In genomic region chr14:54652188-54652889, GRCh38 we compare ENCODE assay signal across 8 cellular contexts.
A peak's percentile ranks its signal among the peaks of the same experiment; 100 is the strongest.
DNase-seq lines count a peak whose midpoint lies in the region; ATAC-seq and TF ChIP-seq lines count a peak whose summit lies in the region.

No MANE protein-coding gene starts in this region.

- TF ChIP-seq POLR2A in sigmoid colon (IDR thresholded peaks at IDR 0.05) = no peak

- H3K4me3 ChIP-seq in ascending aorta (peak overlapping the region; percentile 43 to 51), right atrium auricular region (peak overlapping the region; percentile 15), sigmoid colon (peak overlapping the region; percentile 7 to 32 (median 18))

- TF ChIP-seq CTCF in ascending aorta (IDR thresholded peaks at IDR 0.05) (no peak), right atrium auricular region (IDR thresholded peaks at IDR 0.05) (no peak), sigmoid colon (IDR thresholded peaks at IDR 0.05) (no peak)

- H3K4me1 ChIP-seq in ascending aorta (peaks cover 0 to 57% of the 10 kb centered on the region in 2 donors), right atrium auricular region (peaks cover 0 to 72% of the 10 kb centered on the region in 2 donors), sigmoid colon (peaks cover 0 to 67% (median 60%) of the 10 kb centered on the region in 4 donors)

- intact Hi-C loops in ascending aorta (cut with DNase I) (loop anchor here (2.0 to 5.0 kb wide), 5 partner anchors 18 to 122 kb away; partner anchors contain the start of gene SAMD4A), sigmoid colon (cut with DNase I) (loop anchor here (1.0 to 2.0 kb wide), 2 partner anchors 14 to 86 kb away; no protein-coding TSS in a partner anchor)

- DNase-seq in H4 (ENCODE audit: low spot score) (peak; percentile 99), ascending aorta (ENCODE audit: low spot score in 2 of 2) (peak; percentile 73 to 96), right atrium auricular region (ENCODE audit: low spot score) (peak; percentile 94), sigmoid colon (peak; percentile 97), NCI-H2081 (lab: John Stamatoyannopoulos, UW) (no peak), NCI-H1092 treated with DMSO at 0.1 percent for 48 hours (lab: John Stamatoyannopoulos, UW) (no peak)

- H3K27ac ChIP-seq in ascending aorta = peak overlapping the region; percentile 86 to 90
- H3K27ac ChIP-seq in right atrium auricular region = peak overlapping the region; percentile 89
- H3K27ac ChIP-seq in sigmoid colon = peak overlapping the region; percentile 83 to 96 (median 86)

- H3K9me3 ChIP-seq in ascending aorta (no peaks in the 10 kb centered on the region), right atrium auricular region (no peaks in the 10 kb centered on the region), sigmoid colon (no peaks in the 10 kb centered on the region)

- ATAC-seq in HG03095 (IDR thresholded peaks at IDR 0.05; ENCODE audit: unreplicated experiment) = no peak
- ATAC-seq in GM19455 (IDR thresholded peaks at IDR 0.05; ENCODE audit: unreplicated experiment) = no peak

- H3K27me3 ChIP-seq in ascending aorta (no peaks in the 10 kb centered on the region), right atrium auricular region (no peaks in the 10 kb centered on the region), sigmoid colon (no peaks in the 10 kb centered on the region)

- 70 to 77% methylated on average over 11 of the region's 11 CpGs for WGBS in sigmoid colon, 2 donors

- peak in 3 of 4 donors; percentile 18 to 64 (median 63) for TF ChIP-seq EP300 in sigmoid colon (IDR thresholded peaks at IDR 0.05)

- H3K36me3 ChIP-seq in ascending aorta = no peaks in the 10 kb centered on the region
- H3K36me3 ChIP-seq in right atrium auricular region = no peaks in the 10 kb centered on the region
- no peaks in the 10 kb centered on the region for H3K36me3 ChIP-seq in sigmoid colon

Comparison
In these comparisons a context has a peak if more than half of its experiments do, and no peak if none do; other contexts are left out.
1. DNase-seq: peak in H4 (single experiment), ascending aorta (2 of 2), right atrium auricular region (single experiment) and sigmoid colon (single experiment); none in NCI-H2081 (0 of 2) and NCI-H1092 treated with DMSO at 0.1 percent for 48 hours (single experiment).
2. Peak in every context shown above with its lines, with median percentiles within 50 percentile points of each other: H3K27ac ChIP-seq and H3K4me3 ChIP-seq.